14 cellular contexts compared by ENCODE assay signal in the genomic region with DNA sequence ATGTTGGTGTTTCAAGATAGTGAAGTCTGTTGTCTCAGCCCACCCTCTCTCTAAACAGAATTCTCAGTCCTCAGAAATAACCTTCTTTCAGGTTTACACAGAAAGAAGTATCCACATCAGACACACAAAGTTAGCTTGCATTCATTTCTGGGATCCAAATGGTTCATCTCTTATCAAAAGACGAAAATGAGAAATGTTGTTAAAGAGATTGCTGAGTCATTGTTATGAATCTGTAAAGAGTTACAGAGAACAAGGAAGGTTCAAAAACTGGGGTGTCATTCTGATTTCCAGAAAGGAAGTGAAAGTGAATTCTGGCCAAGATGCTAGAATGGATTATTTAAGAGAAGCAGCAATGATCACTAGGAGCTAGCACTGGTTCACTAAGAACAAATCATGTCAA.
DNase-seq lines count a peak whose midpoint lies in the region; ATAC-seq and TF ChIP-seq lines count a peak whose summit lies in the region.
"Had no signal": no experiment of that assay in that cellular context is flagged by ENCODE, and none has a peak within 500 bp of the region (broad histone marks: within the 10 kb centered on the region; RNA-seq: fewer than 3 reads in every experiment).

No MANE protein-coding gene starts in this region.

- no peak overlapping the region for H3K27ac ChIP-seq in GM23248

- H3K36me3 Mint-ChIP-seq in immature natural killer cell, result no peaks in the 10 kb centered on the region
- H3K36me3 Mint-ChIP-seq: activated naive CD4-positive, alpha-beta T cell treated with anti-CD3 and anti-CD28 coated beads, Interleukin-2, amount 10 ng/mL, durations not matched to agents 7 days and 5 days; CD8-positive, alpha-beta T cell had no signal

- peaks cover 9% of the 10 kb centered on the region; the same call in 1 of the 2 replicates for H3F3A ChIP-seq in GM23248 (ENCODE audit: insufficient read depth)

- H3K9me3 Mint-ChIP-seq in immature natural killer cell, result no peaks in the 10 kb centered on the region
- H3K9me3 Mint-ChIP-seq: activated naive CD4-positive, alpha-beta T cell treated with anti-CD3 and anti-CD28 coated beads, Interleukin-2, amount 10 ng/mL, durations not matched to agents 7 days and 5 days; CD8-positive, alpha-beta T cell; neural crest cell had no signal

- H3K4me1 ChIP-seq in GM23248 (ENCODE audit: insufficient read depth), result peaks cover 12% of the 10 kb centered on the region

- H4K20me1 ChIP-seq in GM23248 (ENCODE audit: insufficient read depth), result no peaks in the 10 kb centered on the region

- H3K9me2 ChIP-seq in GM23248 (ENCODE audit: insufficient read depth), result 0 out of 2 replicates have a peak, but pooled peaks cover 3% of the 10 kb centered on the region

- no peak overlapping the region for H3K4me3 Mint-ChIP-seq in immature natural killer cell
- H3K4me3 Mint-ChIP-seq: activated naive CD4-positive, alpha-beta T cell treated with anti-CD3 and anti-CD28 coated beads, Interleukin-2, amount 10 ng/mL, durations not matched to agents 7 days and 5 days; CD8-positive, alpha-beta T cell; neural crest cell had no signal

- 60 to 73% methylated on average over 1 of the region's 1 CpG for WGBS in GM23248 (ENCODE audit: low coverage in 1 of 2, low lambda C conversion rate in 2 of 2, missing lambda C conversion rate in 2 of 2), 2 experiments

- TF ChIP-seq POLR2A in erythroblast (IDR thresholded peaks at IDR 0.05; ENCODE audit: low read length), result no peak

- H2AFZ ChIP-seq in GM23248, result no peak overlapping the region

- peaks cover 8 to 17% of the 10 kb centered on the region in 2 donors for H3K4me1 Mint-ChIP-seq in immature natural killer cell

- H3K36me3 ChIP-seq in GM23248 (ENCODE audit: low read depth), result no peaks in the 10 kb centered on the region

- peaks cover 0 to 8% (median 3%) of the 10 kb centered on the region in 3 donors for H3K27me3 Mint-ChIP-seq in immature natural killer cell (ENCODE audit: low read depth in 3 of 3)

- no peak overlapping the region for H3K4me2 ChIP-seq in GM23248 (ENCODE audit: unreplicated experiment)

- H3K79me2 ChIP-seq in GM23248 (ENCODE audit: insufficient read depth), result no peaks in the 10 kb centered on the region

- no peak overlapping the region for H3K9ac ChIP-seq in GM23248

- ATAC-seq in GM18502 (IDR thresholded peaks at IDR 0.05; ENCODE audit: poor library complexity, unreplicated experiment) (peak; percentile 43), HG02852 (IDR thresholded peaks at IDR 0.05; ENCODE audit: unreplicated experiment) (peak; percentile 41)
- ATAC-seq: CD8-positive, alpha-beta T cell; left cardiac atrium; SK-N-SH treated with all-trans-retinoic acid at 6 μM for 48 hours had no signal

- H3K27ac Mint-ChIP-seq in immature natural killer cell, result no peak overlapping the region
- H3K27ac Mint-ChIP-seq: activated naive CD4-positive, alpha-beta T cell treated with anti-CD3 and anti-CD28 coated beads, Interleukin-2, amount 10 ng/mL, durations not matched to agents 7 days and 5 days; CD8-positive, alpha-beta T cell had no signal

- H3K9me3 ChIP-seq in GM23248 (ENCODE audit: low read depth), result no peaks in the 10 kb centered on the region

- no peak overlapping the region for H3K4me3 ChIP-seq in GM23248

- in situ Hi-C loops in GM23248 (cut with MboI), result no loop called here

- H3K27me3 ChIP-seq in GM23248 (replicated peaks; ENCODE audit: insufficient read depth), result no peaks in the 10 kb centered on the region

- DNase-seq in OCI-M1 (lab: John Stamatoyannopoulos, UW) (peak; percentile 55), iris pigment epithelial cell (ENCODE audit: low read depth) (peak; percentile 40), immature natural killer cell (no peak), HuH-7 (ENCODE audit: low spot score) (no peak), GM23248 (no peak), erythroblast (lab: John Stamatoyannopoulos, UW) (no peak)
- DNase-seq: activated CD4-positive, alpha-beta T cell treated with anti-CD3 and anti-CD28 coated beads, Interleukin-2, amount 50 U/mL, for 1 hour; activated naive CD4-positive, alpha-beta T cell treated with anti-CD3 and anti-CD28 coated beads, Interleukin-2, amount 10 ng/mL, durations not matched to agents 7 days and 5 days; CD8-positive, alpha-beta T cell; left cardiac atrium had no signal

Comparison
In these comparisons a context has a peak if more than half of its experiments do, and no peak if none do; other contexts are left out.
1. DNase-seq: peak in OCI-M1 (single experiment) and iris pigment epithelial cell (single experiment); none in immature natural killer cell (0 of 3), HuH-7 (single experiment), GM23248 (single experiment) and erythroblast (0 of 2).